Comparison of ENCODE assay signal across 23 cellular contexts in the genomic region with DNA sequence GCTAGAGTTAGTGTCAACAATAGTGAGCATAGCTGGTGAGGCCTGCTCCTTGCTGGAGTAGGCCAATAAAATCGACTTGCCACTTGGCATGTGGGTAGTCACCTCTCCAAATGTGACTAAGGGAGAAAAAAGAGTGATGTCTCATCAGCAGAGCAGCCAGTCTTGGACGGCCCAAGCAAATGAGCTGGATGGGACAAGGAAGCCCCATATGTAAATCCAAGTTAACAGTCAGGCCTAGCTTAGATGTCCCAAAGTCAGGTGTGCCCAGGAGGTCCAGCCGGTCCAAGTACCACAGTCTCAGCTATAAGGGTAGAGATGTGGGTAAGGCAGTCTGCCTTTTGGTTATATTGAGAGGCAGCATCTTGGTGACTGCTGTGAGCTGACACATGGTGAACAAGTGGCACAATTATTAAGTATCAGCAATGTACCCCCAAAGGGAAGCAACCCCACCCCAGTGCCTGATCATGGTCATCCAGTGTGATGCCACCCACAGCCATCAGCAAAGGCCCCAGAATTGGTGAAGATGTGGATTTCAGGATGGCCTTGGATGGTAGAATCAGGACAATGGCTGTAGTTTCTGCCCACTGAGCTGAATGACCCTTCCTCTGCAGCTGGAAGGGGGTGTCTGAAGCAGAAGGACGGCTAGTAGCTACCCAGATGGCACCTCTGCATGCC.
"Had no signal": no experiment of that assay in that cellular context is flagged by ENCODE, and none has a peak within 500 bp of the region (broad histone marks: within the 10 kb centered on the region; RNA-seq: fewer than 3 reads in every experiment).

No MANE protein-coding gene starts in this region.

- H3K36me3 Mint-ChIP-seq: memory B cell, naive B cell, T-cell had no signal

- H3K9me3 ChIP-seq: gastroesophageal sphincter, heart left ventricle, mucosa of descending colon, thoracic aorta, upper lobe of right lung had no signal

- H3K27ac ChIP-seq: brain microvascular endothelial cell, gastroesophageal sphincter, heart left ventricle, skin epidermis, thoracic aorta, upper lobe of right lung had no signal

- H3K4me3 Mint-ChIP-seq: activated T-helper 1 cell treated with anti-CD3 and anti-CD28 coated beads, Interleukin-12 subunit alpha, Interleukin-12 subunit beta, Interleukin-2, Interleukin-4 antibody, amounts not matched to agents 30 ng/mL and 10 ng/mL and 1 ng/mL, durations not matched to agents 14 hours and 24 hours and 36 hours; central memory CD8-positive, alpha-beta T cell; memory B cell; naive B cell; neural crest cell; T-cell had no signal

- H3K36me3 ChIP-seq: brain microvascular endothelial cell, gastroesophageal sphincter, heart left ventricle, thoracic aorta, upper lobe of right lung had no signal

- DNase-seq: activated CD4-positive, alpha-beta T cell treated with anti-CD3 and anti-CD28 coated beads, Interleukin-2, amount 50 U/mL, for 1 hour; activated naive CD4-positive, alpha-beta T cell treated with Interleukin-2 at 50 U/mL for 16 hours; brain microvascular endothelial cell; cortex of kidney; erythroblast; heart left ventricle; kidney glomerular epithelial cell; mucosa of descending colon; naive B cell; stimulated activated CD4-positive, alpha-beta T cell treated with anti-CD3 and anti-CD28 coated beads, Interleukin-15, amount 100 ng/mL, for 24 hours; stimulated activated CD4-positive, alpha-beta T cell treated with anti-CD3 and anti-CD28 coated beads, Interleukin-4, amount 100 ng/mL, for 1 hour; T-cell; T-helper 9 cell; upper lobe of right lung had no signal

- H3K9me3 Mint-ChIP-seq: activated T-helper 1 cell treated with anti-CD3 and anti-CD28 coated beads, Interleukin-12 subunit alpha, Interleukin-12 subunit beta, Interleukin-2, Interleukin-4 antibody, amounts not matched to agents 30 ng/mL and 10 ng/mL and 1 ng/mL, durations not matched to agents 14 hours and 24 hours and 36 hours; central memory CD8-positive, alpha-beta T cell; memory B cell; naive B cell; neural crest cell; T-cell had no signal

- H3K4me1 ChIP-seq: gastroesophageal sphincter, heart left ventricle, upper lobe of right lung had no signal

- H3K27me3 ChIP-seq: brain microvascular endothelial cell, gastroesophageal sphincter, heart left ventricle, upper lobe of right lung had no signal

- H3K27me3 Mint-ChIP-seq: central memory CD8-positive, alpha-beta T cell; memory B cell; T-cell had no signal

- ATAC-seq: gastroesophageal sphincter, heart left ventricle, mucosa of descending colon, SK-N-SH treated with all-trans-retinoic acid at 6 μM for 48 hours, T-cell, upper lobe of right lung had no signal

- H3K4me3 ChIP-seq: gastroesophageal sphincter, heart left ventricle, mucosa of descending colon, skin epidermis, thoracic aorta, upper lobe of right lung had no signal

- H3K4me1 Mint-ChIP-seq: central memory CD8-positive, alpha-beta T cell; memory B cell; naive B cell; neural crest cell; T-cell had no signal

- H3K27ac Mint-ChIP-seq: activated T-helper 1 cell treated with anti-CD3 and anti-CD28 coated beads, Interleukin-12 subunit alpha, Interleukin-12 subunit beta, Interleukin-2, Interleukin-4 antibody, amounts not matched to agents 30 ng/mL and 10 ng/mL and 1 ng/mL, durations not matched to agents 14 hours and 24 hours and 36 hours; memory B cell; naive B cell; progenitor cell of endocrine pancreas; T-cell had no signal
